Comparison of ENCODE assay signal across 1 cellular context in the genomic region with DNA sequence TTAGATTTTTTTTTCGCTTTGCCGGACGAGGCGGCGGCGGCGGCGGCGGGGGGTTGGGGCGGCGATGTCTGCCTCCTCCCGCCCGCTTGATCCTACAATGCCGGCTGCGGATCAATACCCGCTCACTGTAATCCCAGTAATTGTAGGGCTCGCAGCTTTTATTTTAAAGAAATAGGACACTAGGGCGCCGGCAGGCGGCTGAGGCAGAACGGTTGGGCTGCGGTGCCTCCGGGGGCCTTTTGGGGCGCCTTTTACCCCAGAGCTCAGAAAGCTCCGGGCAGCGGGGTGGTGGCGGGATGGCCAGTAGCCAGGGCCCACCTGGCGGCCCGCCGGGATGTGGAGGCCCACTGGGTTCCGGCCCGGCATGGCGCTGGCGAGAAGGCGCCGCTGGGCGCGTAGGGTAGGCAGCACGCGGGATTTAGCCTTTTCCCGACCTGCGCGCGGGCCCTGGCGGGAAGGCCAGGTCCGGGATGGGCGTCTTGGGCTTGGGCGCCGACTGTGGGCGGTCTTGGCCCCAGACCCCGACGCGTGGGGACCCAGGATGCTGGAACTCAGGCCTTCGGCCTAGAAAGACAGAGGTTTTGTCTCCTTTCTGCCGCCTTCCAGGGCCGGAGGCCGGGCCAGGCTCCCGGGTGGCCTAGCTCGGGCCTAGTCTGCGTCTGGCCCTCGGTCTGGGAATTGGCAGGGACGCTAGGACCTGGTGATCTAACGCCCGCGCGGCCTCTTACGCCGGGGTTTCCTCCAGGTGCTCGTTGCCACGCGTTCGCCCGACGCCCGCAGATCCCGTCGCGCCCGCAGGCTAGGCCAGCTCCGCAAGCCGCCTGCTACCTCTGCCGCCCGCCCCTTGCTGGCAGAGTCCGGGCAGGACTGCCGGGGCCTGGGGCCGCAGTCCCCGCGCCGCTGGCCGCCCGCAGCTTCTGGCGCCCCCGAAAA.
A peak's percentile ranks its signal among the peaks of the same experiment; 100 is the strongest.
TF ChIP-seq lines count a peak whose summit lies in the region.

No MANE protein-coding gene starts in this region.

TF ChIP-seq in WTC11, 78 proteins besides CTCF, POLR2A, EP300 and RAD21 (continued from another document):
- TF ChIP-seq ZNF532 (CRISPR knock-in tag; IDR thresholded peaks at IDR 0.05; ENCODE audit: borderline replicate concordance) (no peak), NFYB (CRISPR knock-in tag; conservative IDR thresholded peaks at IDR 0.05; ENCODE audit: low read depth) (peak; percentile 33; the same call in 1 of the 2 replicates), RORB (CRISPR knock-in tag; IDR thresholded peaks at IDR 0.05) (no peak), ZNF138 (CRISPR knock-in tag; conservative IDR thresholded peaks at IDR 0.05) (no peak), ZNF317 (CRISPR knock-in tag; IDR thresholded peaks at IDR 0.05; ENCODE audit: borderline replicate concordance, low read depth) (no peak), ETV6 (CRISPR knock-in tag; IDR thresholded peaks at IDR 0.05) (peak; percentile 19; the same call in 1 of the 2 replicates), ZNF219 (CRISPR knock-in tag; IDR thresholded peaks at IDR 0.05; ENCODE audit: borderline replicate concordance) (peak; percentile 59; the same call in 1 of the 2 replicates), KAT7 (CRISPR knock-in tag; IDR thresholded peaks at IDR 0.05; ENCODE audit: borderline replicate concordance) (no peak; the same call in 1 of the 2 replicates)
- TF ChIP-seq, protein P1, sequence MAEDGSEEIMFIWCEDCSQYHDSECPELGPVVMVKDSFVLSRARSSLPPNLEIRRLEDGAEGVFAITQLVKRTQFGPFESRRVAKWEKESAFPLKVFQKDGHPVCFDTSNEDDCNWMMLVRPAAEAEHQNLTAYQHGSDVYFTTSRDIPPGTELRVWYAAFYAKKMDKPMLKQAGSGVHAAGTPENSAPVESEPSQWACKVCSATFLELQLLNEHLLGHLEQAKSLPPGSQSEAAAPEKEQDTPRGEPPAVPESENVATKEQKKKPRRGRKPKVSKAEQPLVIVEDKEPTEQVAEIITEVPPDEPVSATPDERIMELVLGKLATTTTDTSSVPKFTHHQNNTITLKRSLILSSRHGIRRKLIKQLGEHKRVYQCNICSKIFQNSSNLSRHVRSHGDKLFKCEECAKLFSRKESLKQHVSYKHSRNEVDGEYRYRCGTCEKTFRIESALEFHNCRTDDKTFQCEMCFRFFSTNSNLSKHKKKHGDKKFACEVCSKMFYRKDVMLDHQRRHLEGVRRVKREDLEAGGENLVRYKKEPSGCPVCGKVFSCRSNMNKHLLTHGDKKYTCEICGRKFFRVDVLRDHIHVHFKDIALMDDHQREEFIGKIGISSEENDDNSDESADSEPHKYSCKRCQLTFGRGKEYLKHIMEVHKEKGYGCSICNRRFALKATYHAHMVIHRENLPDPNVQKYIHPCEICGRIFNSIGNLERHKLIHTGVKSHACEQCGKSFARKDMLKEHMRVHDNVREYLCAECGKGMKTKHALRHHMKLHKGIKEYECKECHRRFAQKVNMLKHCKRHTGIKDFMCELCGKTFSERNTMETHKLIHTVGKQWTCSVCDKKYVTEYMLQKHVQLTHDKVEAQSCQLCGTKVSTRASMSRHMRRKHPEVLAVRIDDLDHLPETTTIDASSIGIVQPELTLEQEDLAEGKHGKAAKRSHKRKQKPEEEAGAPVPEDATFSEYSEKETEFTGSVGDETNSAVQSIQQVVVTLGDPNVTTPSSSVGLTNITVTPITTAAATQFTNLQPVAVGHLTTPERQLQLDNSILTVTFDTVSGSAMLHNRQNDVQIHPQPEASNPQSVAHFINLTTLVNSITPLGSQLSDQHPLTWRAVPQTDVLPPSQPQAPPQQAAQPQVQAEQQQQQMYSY (CRISPR knock-in tag; IDR thresholded peaks at IDR 0.05): 0 out of 2 replicates have a peak, but pooled peaks have one; percentile 15
